1 cellular context compared by ENCODE assay signal in the genomic region with DNA sequence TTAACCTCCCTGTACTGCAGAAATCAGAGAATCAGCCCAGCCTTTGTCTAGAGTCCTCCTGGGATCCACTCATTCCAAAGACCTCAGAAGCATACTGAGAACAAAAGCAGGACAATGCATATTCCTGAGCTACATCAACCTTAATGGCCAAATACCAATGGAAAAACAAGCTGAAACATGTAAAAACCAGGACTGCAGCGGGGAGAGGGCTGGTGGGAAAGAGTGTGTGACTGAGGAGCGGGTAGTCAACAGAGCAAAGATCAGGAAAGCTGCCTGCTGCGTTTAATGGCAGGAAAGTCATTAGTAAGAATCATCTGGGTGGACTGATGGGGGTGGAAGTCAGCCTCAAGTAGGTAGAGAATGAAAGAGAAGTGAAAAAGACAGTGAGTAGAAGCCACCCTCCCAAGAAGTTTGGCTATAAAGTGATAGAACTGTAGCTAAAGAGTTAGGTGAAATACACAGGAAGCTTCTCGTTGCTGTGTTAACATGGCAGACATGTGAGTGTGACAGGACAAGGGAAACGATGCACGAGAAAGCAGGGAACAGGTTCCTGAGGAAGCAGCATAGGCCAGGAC.
TF ChIP-seq lines count a peak whose summit lies in the region.

No MANE protein-coding gene starts in this region.

TF ChIP-seq in HepG2, 621 proteins besides CTCF, POLR2A, EP300 and RAD21 (continued from another document and continues in another):
- TF ChIP-seq, protein P1, sequence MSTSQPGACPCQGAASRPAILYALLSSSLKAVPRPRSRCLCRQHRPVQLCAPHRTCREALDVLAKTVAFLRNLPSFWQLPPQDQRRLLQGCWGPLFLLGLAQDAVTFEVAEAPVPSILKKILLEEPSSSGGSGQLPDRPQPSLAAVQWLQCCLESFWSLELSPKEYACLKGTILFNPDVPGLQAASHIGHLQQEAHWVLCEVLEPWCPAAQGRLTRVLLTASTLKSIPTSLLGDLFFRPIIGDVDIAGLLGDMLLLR (CRISPR knock-in tag; IDR thresholded peaks at IDR 0.05): no peak
- TF ChIP-seq, protein P2, sequence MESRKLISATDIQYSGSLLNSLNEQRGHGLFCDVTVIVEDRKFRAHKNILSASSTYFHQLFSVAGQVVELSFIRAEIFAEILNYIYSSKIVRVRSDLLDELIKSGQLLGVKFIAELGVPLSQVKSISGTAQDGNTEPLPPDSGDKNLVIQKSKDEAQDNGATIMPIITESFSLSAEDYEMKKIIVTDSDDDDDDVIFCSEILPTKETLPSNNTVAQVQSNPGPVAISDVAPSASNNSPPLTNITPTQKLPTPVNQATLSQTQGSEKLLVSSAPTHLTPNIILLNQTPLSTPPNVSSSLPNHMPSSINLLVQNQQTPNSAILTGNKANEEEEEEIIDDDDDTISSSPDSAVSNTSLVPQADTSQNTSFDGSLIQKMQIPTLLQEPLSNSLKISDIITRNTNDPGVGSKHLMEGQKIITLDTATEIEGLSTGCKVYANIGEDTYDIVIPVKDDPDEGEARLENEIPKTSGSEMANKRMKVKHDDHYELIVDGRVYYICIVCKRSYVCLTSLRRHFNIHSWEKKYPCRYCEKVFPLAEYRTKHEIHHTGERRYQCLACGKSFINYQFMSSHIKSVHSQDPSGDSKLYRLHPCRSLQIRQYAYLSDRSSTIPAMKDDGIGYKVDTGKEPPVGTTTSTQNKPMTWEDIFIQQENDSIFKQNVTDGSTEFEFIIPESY (CRISPR knock-in tag; IDR thresholded peaks at IDR 0.05): peak; percentile 63
- TF ChIP-seq ZNF841 (CRISPR knock-in tag; IDR thresholded peaks at IDR 0.05; ENCODE audit: borderline replicate concordance) (no peak), TBP (CRISPR knock-in tag; IDR thresholded peaks at IDR 0.05) (no peak), KDM5B (CRISPR knock-in tag; IDR thresholded peaks at IDR 0.05; ENCODE audit: borderline replicate concordance) (no peak), NFRKB (IDR thresholded peaks at IDR 0.05) (no peak), SRY (CRISPR knock-in tag; IDR thresholded peaks at IDR 0.05) (no peak), ZFX (CRISPR knock-in tag; IDR thresholded peaks at IDR 0.05; ENCODE audit: low read depth) (no peak), DNMT1 (CRISPR knock-in tag; IDR thresholded peaks at IDR 0.05) (no peak), ZNF75D (CRISPR knock-in tag; IDR thresholded peaks at IDR 0.05; ENCODE audit: borderline replicate concordance) (no peak), MAFG (CRISPR knock-in tag; IDR thresholded peaks at IDR 0.05) (no peak), ELF1 (CRISPR knock-in tag; IDR thresholded peaks at IDR 0.05) (no peak), HOXD1 (CRISPR knock-in tag; IDR thresholded peaks at IDR 0.05) (no peak), ZNF709 (CRISPR knock-in tag; IDR thresholded peaks at IDR 0.05) (no peak), RFXANK (CRISPR knock-in tag; IDR thresholded peaks at IDR 0.05) (no peak), ZNF20 (CRISPR knock-in tag; IDR thresholded peaks at IDR 0.05) (no peak), ZNF501 (CRISPR knock-in tag; IDR thresholded peaks at IDR 0.05) (0 out of 2 replicates have a peak, but pooled peaks have one; percentile 31), HNF4A (CRISPR knock-in tag; IDR thresholded peaks at IDR 0.05) (peak; percentile 63), AHR (CRISPR knock-in tag; IDR thresholded peaks at IDR 0.05) (no peak), ZNF317 (CRISPR knock-in tag; IDR thresholded peaks at IDR 0.05) (no peak), RARA (CRISPR knock-in tag; IDR thresholded peaks at IDR 0.05) (0 out of 2 replicates have a peak, but pooled peaks have one; percentile 4), ZNF260 (CRISPR knock-in tag; IDR thresholded peaks at IDR 0.05; ENCODE audit: borderline replicate concordance, low read depth) (no peak), ISL2 (CRISPR knock-in tag; IDR thresholded peaks at IDR 0.05) (no peak), FOSL2 (CRISPR knock-in tag; IDR thresholded peaks at IDR 0.05) (no peak), ZNF264 (CRISPR knock-in tag; IDR thresholded peaks at IDR 0.05) (no peak)
- TF ChIP-seq, protein P3, sequence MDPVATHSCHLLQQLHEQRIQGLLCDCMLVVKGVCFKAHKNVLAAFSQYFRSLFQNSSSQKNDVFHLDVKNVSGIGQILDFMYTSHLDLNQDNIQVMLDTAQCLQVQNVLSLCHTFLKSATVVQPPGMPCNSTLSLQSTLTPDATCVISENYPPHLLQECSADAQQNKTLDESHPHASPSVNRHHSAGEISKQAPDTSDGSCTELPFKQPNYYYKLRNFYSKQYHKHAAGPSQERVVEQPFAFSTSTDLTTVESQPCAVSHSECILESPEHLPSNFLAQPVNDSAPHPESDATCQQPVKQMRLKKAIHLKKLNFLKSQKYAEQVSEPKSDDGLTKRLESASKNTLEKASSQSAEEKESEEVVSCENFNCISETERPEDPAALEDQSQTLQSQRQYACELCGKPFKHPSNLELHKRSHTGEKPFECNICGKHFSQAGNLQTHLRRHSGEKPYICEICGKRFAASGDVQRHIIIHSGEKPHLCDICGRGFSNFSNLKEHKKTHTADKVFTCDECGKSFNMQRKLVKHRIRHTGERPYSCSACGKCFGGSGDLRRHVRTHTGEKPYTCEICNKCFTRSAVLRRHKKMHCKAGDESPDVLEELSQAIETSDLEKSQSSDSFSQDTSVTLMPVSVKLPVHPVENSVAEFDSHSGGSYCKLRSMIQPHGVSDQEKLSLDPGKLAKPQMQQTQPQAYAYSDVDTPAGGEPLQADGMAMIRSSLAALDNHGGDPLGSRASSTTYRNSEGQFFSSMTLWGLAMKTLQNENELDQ (CRISPR knock-in tag; IDR thresholded peaks at IDR 0.05; ENCODE audit: borderline replicate concordance): no peak
- TF ChIP-seq, protein P4, sequence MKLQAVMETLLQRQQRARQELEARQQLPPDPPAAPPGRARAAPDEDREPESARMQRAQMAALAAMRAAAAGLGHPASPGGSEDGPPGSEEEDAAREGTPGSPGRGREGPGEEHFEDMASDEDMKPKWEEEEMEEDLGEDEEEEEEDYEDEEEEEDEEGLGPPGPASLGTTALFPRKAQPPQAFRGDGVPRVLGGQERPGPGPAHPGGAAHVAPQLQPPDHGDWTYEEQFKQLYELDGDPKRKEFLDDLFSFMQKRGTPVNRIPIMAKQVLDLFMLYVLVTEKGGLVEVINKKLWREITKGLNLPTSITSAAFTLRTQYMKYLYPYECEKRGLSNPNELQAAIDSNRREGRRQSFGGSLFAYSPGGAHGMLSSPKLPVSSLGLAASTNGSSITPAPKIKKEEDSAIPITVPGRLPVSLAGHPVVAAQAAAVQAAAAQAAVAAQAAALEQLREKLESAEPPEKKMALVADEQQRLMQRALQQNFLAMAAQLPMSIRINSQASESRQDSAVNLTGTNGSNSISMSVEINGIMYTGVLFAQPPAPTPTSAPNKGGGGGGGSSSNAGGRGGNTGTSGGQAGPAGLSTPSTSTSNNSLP (IDR thresholded peaks at IDR 0.05; ENCODE audit: low read depth, low read length): no peak
- TF ChIP-seq, protein P5, sequence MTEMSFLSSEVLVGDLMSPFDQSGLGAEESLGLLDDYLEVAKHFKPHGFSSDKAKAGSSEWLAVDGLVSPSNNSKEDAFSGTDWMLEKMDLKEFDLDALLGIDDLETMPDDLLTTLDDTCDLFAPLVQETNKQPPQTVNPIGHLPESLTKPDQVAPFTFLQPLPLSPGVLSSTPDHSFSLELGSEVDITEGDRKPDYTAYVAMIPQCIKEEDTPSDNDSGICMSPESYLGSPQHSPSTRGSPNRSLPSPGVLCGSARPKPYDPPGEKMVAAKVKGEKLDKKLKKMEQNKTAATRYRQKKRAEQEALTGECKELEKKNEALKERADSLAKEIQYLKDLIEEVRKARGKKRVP (CRISPR knock-in tag; IDR thresholded peaks at IDR 0.05): no peak
- TF ChIP-seq, protein P6, sequence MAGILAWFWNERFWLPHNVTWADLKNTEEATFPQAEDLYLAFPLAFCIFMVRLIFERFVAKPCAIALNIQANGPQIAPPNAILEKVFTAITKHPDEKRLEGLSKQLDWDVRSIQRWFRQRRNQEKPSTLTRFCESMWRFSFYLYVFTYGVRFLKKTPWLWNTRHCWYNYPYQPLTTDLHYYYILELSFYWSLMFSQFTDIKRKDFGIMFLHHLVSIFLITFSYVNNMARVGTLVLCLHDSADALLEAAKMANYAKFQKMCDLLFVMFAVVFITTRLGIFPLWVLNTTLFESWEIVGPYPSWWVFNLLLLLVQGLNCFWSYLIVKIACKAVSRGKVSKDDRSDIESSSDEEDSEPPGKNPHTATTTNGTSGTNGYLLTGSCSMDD (CRISPR knock-in tag; IDR thresholded peaks at IDR 0.05): no peak
- TF ChIP-seq, protein P7, sequence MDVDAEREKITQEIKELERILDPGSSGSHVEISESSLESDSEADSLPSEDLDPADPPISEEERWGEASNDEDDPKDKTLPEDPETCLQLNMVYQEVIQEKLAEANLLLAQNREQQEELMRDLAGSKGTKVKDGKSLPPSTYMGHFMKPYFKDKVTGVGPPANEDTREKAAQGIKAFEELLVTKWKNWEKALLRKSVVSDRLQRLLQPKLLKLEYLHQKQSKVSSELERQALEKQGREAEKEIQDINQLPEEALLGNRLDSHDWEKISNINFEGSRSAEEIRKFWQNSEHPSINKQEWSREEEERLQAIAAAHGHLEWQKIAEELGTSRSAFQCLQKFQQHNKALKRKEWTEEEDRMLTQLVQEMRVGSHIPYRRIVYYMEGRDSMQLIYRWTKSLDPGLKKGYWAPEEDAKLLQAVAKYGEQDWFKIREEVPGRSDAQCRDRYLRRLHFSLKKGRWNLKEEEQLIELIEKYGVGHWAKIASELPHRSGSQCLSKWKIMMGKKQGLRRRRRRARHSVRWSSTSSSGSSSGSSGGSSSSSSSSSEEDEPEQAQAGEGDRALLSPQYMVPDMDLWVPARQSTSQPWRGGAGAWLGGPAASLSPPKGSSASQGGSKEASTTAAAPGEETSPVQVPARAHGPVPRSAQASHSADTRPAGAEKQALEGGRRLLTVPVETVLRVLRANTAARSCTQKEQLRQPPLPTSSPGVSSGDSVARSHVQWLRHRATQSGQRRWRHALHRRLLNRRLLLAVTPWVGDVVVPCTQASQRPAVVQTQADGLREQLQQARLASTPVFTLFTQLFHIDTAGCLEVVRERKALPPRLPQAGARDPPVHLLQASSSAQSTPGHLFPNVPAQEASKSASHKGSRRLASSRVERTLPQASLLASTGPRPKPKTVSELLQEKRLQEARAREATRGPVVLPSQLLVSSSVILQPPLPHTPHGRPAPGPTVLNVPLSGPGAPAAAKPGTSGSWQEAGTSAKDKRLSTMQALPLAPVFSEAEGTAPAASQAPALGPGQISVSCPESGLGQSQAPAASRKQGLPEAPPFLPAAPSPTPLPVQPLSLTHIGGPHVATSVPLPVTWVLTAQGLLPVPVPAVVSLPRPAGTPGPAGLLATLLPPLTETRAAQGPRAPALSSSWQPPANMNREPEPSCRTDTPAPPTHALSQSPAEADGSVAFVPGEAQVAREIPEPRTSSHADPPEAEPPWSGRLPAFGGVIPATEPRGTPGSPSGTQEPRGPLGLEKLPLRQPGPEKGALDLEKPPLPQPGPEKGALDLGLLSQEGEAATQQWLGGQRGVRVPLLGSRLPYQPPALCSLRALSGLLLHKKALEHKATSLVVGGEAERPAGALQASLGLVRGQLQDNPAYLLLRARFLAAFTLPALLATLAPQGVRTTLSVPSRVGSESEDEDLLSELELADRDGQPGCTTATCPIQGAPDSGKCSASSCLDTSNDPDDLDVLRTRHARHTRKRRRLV (CRISPR knock-in tag; IDR thresholded peaks at IDR 0.05): no peak
- TF ChIP-seq, protein P8, sequence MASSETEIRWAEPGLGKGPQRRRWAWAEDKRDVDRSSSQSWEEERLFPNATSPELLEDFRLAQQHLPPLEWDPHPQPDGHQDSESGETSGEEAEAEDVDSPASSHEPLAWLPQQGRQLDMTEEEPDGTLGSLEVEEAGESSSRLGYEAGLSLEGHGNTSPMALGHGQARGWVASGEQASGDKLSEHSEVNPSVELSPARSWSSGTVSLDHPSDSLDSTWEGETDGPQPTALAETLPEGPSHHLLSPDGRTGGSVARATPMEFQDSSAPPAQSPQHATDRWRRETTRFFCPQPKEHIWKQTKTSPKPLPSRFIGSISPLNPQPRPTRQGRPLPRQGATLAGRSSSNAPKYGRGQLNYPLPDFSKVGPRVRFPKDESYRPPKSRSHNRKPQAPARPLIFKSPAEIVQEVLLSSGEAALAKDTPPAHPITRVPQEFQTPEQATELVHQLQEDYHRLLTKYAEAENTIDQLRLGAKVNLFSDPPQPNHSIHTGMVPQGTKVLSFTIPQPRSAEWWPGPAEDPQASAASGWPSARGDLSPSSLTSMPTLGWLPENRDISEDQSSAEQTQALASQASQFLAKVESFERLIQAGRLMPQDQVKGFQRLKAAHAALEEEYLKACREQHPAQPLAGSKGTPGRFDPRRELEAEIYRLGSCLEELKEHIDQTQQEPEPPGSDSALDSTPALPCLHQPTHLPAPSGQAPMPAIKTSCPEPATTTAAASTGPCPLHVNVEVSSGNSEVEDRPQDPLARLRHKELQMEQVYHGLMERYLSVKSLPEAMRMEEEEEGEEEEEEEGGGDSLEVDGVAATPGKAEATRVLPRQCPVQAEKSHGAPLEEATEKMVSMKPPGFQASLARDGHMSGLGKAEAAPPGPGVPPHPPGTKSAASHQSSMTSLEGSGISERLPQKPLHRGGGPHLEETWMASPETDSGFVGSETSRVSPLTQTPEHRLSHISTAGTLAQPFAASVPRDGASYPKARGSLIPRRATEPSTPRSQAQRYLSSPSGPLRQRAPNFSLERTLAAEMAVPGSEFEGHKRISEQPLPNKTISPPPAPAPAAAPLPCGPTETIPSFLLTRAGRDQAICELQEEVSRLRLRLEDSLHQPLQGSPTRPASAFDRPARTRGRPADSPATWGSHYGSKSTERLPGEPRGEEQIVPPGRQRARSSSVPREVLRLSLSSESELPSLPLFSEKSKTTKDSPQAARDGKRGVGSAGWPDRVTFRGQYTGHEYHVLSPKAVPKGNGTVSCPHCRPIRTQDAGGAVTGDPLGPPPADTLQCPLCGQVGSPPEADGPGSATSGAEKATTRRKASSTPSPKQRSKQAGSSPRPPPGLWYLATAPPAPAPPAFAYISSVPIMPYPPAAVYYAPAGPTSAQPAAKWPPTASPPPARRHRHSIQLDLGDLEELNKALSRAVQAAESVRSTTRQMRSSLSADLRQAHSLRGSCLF (CRISPR knock-in tag; IDR thresholded peaks at IDR 0.05; ENCODE audit: borderline replicate concordance): no peak
- TF ChIP-seq, protein P9, sequence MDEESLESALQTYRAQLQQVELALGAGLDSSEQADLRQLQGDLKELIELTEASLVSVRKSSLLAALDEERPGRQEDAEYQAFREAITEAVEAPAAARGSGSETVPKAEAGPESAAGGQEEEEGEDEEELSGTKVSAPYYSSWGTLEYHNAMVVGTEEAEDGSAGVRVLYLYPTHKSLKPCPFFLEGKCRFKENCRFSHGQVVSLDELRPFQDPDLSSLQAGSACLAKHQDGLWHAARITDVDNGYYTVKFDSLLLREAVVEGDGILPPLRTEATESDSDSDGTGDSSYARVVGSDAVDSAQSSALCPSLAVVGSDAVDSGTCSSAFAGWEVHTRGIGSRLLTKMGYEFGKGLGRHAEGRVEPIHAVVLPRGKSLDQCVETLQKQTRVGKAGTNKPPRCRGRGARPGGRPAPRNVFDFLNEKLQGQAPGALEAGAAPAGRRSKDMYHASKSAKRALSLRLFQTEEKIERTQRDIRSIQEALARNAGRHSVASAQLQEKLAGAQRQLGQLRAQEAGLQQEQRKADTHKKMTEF (CRISPR knock-in tag; IDR thresholded peaks at IDR 0.05): no peak
